12 cellular contexts compared by ENCODE assay signal in genomic region chr1:8970870-8971337, GRCh38. TPM values are rescaled to one million over a fixed set of nuclear protein-coding genes. Genes with fewer than 3 reads are reported as not detected.
A peak's percentile ranks its signal among the peaks of the same experiment; 100 is the strongest.
DNase-seq lines count a peak whose midpoint lies in the region; ATAC-seq and TF ChIP-seq lines count a peak whose summit lies in the region.
"Had no signal": no experiment of that assay in that cellular context is flagged by ENCODE, and none has a peak within 500 bp of the region (broad histone marks: within the 10 kb centered on the region; RNA-seq: fewer than 3 reads in every experiment).

No MANE protein-coding gene starts in this region.

- H3K4me3 ChIP-seq in spleen (peak overlapping the region in 3 of 8 donors; percentile 0 to 49 (median 2)), stomach (no peak overlapping the region)

- WGBS in spleen, 5 donors: 9 to 47% (median 32%) methylated on average over 9 of the region's 9 CpGs
- 65 to 76% (median 70%) methylated on average over 9 of the region's 9 CpGs for WGBS in stomach, 5 donors

- no peak for TF ChIP-seq POLR2A in spleen (IDR thresholded peaks at IDR 0.05)
- TF ChIP-seq POLR2A in stomach (IDR thresholded peaks at IDR 0.05): no peak

- no peaks in the 10 kb centered on the region for H3K36me3 ChIP-seq in spleen
- H3K36me3 ChIP-seq in stomach: no peaks in the 10 kb centered on the region

- H3K9me3 ChIP-seq in spleen (no peaks in the 10 kb centered on the region), stomach (no peaks in the 10 kb centered on the region)
- H3K9me3 ChIP-seq: SK-N-SH had no signal

- H3K27me3 ChIP-seq in spleen (replicated peaks in 1 of 7) (no peaks in the 10 kb centered on the region), stomach (peaks cover 0 to 3% (median 0%) of the 10 kb centered on the region in 3 donors)

- peak; percentile 84 to 85 for ATAC-seq in activated CD4-positive, CD25-positive, alpha-beta regulatory T cell treated with anti-CD3 and anti-CD28 coated beads, Interleukin-2, amount 50 U/mL, for 24 hours

- TF ChIP-seq EP300 in stomach (IDR thresholded peaks at IDR 0.05): no peak

- no peak for TF ChIP-seq CTCF in spleen (IDR thresholded peaks at IDR 0.05 in 8 of 11, conservative IDR thresholded peaks at IDR 0.05 in 3 of 11)
- TF ChIP-seq CTCF in stomach (IDR thresholded peaks at IDR 0.05): no peak

- DNase-seq in activated CD4-positive, CD25-positive, alpha-beta regulatory T cell treated with anti-CD3 and anti-CD28 coated beads, Interleukin-2, amount 50 U/mL, for 72 hours: no peak
- peak; percentile 26 for DNase-seq in MV-4-11 (lab: John Stamatoyannopoulos, UW)
- peak; percentile 29 for DNase-seq in activated effector memory CD4-positive, alpha-beta T cell treated with Interleukin-2 at 50 U/mL for 16 hours
- DNase-seq in spleen: peak; percentile 56
- no peak for DNase-seq in inferior parietal cortex (ENCODE audit: extremely low spot score)
- DNase-seq in effector CD8-positive, alpha-beta T cell (lab: John Stamatoyannopoulos, UW): no peak
- DNase-seq in stomach: no peak
- DNase-seq: NCI-H446 treated with DMSO at 0.1 percent for 48 hours, SK-N-SH, trophoblast cell had no signal

- intact Hi-C loops in spleen (cut with DNase I; ENCODE audit: low total_unique reads): no loop called here
- intact Hi-C loops in stomach (cut with DNase I; ENCODE audit: low total_unique reads): no loop called here

- peak overlapping the region in 5 of 8 donors; percentile 22 to 65 (median 43) for H3K27ac ChIP-seq in spleen
- no peak overlapping the region for H3K27ac ChIP-seq in stomach

- H3K4me1 ChIP-seq in spleen (peaks cover 0 to 20% (median 6%) of the 10 kb centered on the region in 6 donors), stomach (no peaks in the 10 kb centered on the region)

RNA-seq across cellular contexts. Expression of gene CA6, which starts 25.2 kb away (rescaled TPM):
- total RNA-seq in spleen: 1 to 10 TPM in 1 of 7 donors, not detected in 6; 1.5 TPM
- polyA plus RNA-seq in spleen: under 1 TPM; 0.11 to 0.16 (median 0.11) TPM
- total RNA-seq in stomach: not detected
- not detected for polyA plus RNA-seq in stomach
- total RNA-seq: G401 had no signal
- polyA plus RNA-seq: SK-N-SH had no signal

RNA-seq across cellular contexts. Expression of gene SLC2A7, which starts 55.3 kb away (rescaled TPM):
- total RNA-seq in spleen (not detected), stomach (not detected)
- polyA plus RNA-seq in spleen (not detected), stomach (not detected)
- total RNA-seq: G401 had no signal
- polyA plus RNA-seq: SK-N-SH had no signal

Comparison
In these comparisons a context has a peak if more than half of its experiments do, and no peak if none do; other contexts are left out.
1. DNase-seq: peak in MV-4-11 (single experiment), activated effector memory CD4-positive, alpha-beta T cell treated with Interleukin-2 at 50 U/mL for 16 hours (single experiment) and spleen (single experiment); none in activated CD4-positive, CD25-positive, alpha-beta regulatory T cell treated with anti-CD3 and anti-CD28 coated beads, Interleukin-2, amount 50 U/mL, for 72 hours (single experiment), inferior parietal cortex (single experiment), effector CD8-positive, alpha-beta T cell (single experiment) and stomach (single experiment).
2. H3K27ac ChIP-seq: peak in spleen (5 of 8); none in stomach (0 of 5).